ENCODE assay signal across 12 cellular contexts in the genomic region with DNA sequence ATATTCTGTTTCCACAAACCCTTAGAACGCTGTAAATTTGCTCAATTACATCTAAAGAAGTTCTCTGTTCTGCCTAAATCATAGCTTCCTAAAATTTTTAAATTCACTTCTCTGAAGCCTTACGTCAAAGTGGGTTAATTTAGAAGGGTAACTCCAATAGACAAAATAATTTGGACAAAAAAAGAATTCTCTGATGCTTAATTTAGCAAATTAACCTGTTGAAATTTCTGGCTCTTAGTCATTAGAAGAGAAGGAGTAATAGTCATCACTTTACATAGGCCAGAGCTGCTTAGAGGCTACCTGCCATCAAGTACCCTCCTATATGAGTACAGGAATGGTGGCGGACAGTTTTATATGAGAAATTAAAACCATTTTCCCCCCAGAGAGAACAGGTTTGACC. TPM values are rescaled to one million over a fixed set of nuclear protein-coding genes. Genes with fewer than 3 reads are reported as not detected.
A peak's percentile ranks its signal among the peaks of the same experiment; 100 is the strongest.
DNase-seq lines count a peak whose midpoint lies in the region; ATAC-seq and TF ChIP-seq lines count a peak whose summit lies in the region.
"Had no signal": no experiment of that assay in that cellular context is flagged by ENCODE, and none has a peak within 500 bp of the region (broad histone marks: within the 10 kb centered on the region; RNA-seq: fewer than 3 reads in every experiment).

No MANE protein-coding gene starts in this region.

- DNase-seq in right atrium auricular region (ENCODE audit: low spot score) (no peak), heart left ventricle (no peak), adipocyte (ENCODE audit: low read depth) (no peak), right lobe of liver (no peak), type B pancreatic cell (ENCODE audit: extremely low spot score, unreplicated experiment) (no peak), NCI-H128 (lab: John Stamatoyannopoulos, UW; ENCODE audit: unreplicated experiment) (no peak), T1000 (lab: John Stamatoyannopoulos, UW) (no peak), anterior cingulate cortex (lab: John Stamatoyannopoulos, UW) (no peak)
- DNase-seq: NCI-H1694 treated with DMSO at 0.1 percent for 48 hours; stimulated activated CD4-positive, alpha-beta T cell treated with anti-CD3 and anti-CD28 coated beads, Interleukin-4, amount 100 ng/mL, for 24 hours; uterus had no signal

- intact Hi-C loops in heart left ventricle (cut with DNase I) = loop anchor here in 4 of 10 donors (2.0 to 10.0 kb wide), 4 partner anchors 93 to 377 kb away; no protein-coding TSS in a partner anchor
- intact Hi-C loops in right lobe of liver (cut with DNase I) = no loop called here

- H3K4me1 ChIP-seq in right atrium auricular region = peaks cover 0 to 58% of the 10 kb centered on the region in 2 donors
- peaks cover 7 to 73% (median 46%) of the 10 kb centered on the region in 12 donors for H3K4me1 ChIP-seq in heart left ventricle
- peaks cover 44% of the 10 kb centered on the region for H3K4me1 ChIP-seq in adipocyte (ENCODE audit: control insufficient read depth, insufficient read depth, low read length)
- H3K4me1 ChIP-seq in right lobe of liver = peaks cover 0 to 61% (median 11%) of the 10 kb centered on the region in 4 donors
- H3K4me1 ChIP-seq: uterus had no signal

- peaks cover 26% of the 10 kb centered on the region for H3K4me1 Mint-ChIP-seq in type B pancreatic cell (ENCODE audit: unreplicated experiment)

- no peaks in the 10 kb centered on the region for H3K9me3 Mint-ChIP-seq in type B pancreatic cell
- H3K9me3 Mint-ChIP-seq: activated naive CD4-positive, alpha-beta T cell treated with anti-CD3 and anti-CD28 coated beads, Interleukin-2, amount 50 U/mL, for 72 hours had no signal

- TF ChIP-seq POLR2A in heart left ventricle (IDR thresholded peaks at IDR 0.05) (no peak), right lobe of liver (IDR thresholded peaks at IDR 0.05) (no peak)

- H3K27me3 Mint-ChIP-seq in type B pancreatic cell = peaks cover 23% of the 10 kb centered on the region

- H3K9me3 ChIP-seq in right atrium auricular region (no peaks in the 10 kb centered on the region), heart left ventricle (no peaks in the 10 kb centered on the region), adipocyte (ENCODE audit: control insufficient read depth, low read length) (no peaks in the 10 kb centered on the region), right lobe of liver (no peaks in the 10 kb centered on the region)
- H3K9me3 ChIP-seq: uterus had no signal

- ATAC-seq in heart left ventricle (no peak), right lobe of liver (no peak)
- ATAC-seq: activated naive CD4-positive, alpha-beta T cell treated with anti-CD3 and anti-CD28 coated beads, Interleukin-2, amount 50 U/mL, for 72 hours had no signal

- peak overlapping the region; percentile 100 for H3K9ac ChIP-seq in adipocyte (ENCODE audit: low read length)

- H3K27me3 ChIP-seq in right atrium auricular region (no peaks in the 10 kb centered on the region), heart left ventricle (no peaks in the 10 kb centered on the region), adipocyte (replicated peaks; ENCODE audit: control insufficient read depth, insufficient read depth, low read length) (no peaks in the 10 kb centered on the region), right lobe of liver (no peaks in the 10 kb centered on the region)
- H3K27me3 ChIP-seq: uterus had no signal

- H3K4me3 ChIP-seq in right atrium auricular region (peak overlapping the region in 1 of 2 donors; percentile 94), heart left ventricle (peak overlapping the region in 3 of 12 donors; percentile 89 to 97 (median 92)), adipocyte (ENCODE audit: low read length) (peak overlapping the region; percentile 99), right lobe of liver (peak overlapping the region in 2 of 3 donors; percentile 71 to 78)
- H3K4me3 ChIP-seq: uterus had no signal

- H3K36me3 ChIP-seq in right atrium auricular region = no peaks in the 10 kb centered on the region
- H3K36me3 ChIP-seq in heart left ventricle = no peaks in the 10 kb centered on the region
- H3K36me3 ChIP-seq in adipocyte (ENCODE audit: control insufficient read depth, insufficient read depth, low read length, severe bottlenecking) = peaks cover 42% of the 10 kb centered on the region
- no peaks in the 10 kb centered on the region for H3K36me3 ChIP-seq in right lobe of liver
- H3K36me3 ChIP-seq: uterus had no signal

- H3K36me3 Mint-ChIP-seq in type B pancreatic cell = peaks cover 5% of the 10 kb centered on the region

- H3K27ac Mint-ChIP-seq in type B pancreatic cell = no peak overlapping the region
- H3K27ac Mint-ChIP-seq: activated naive CD4-positive, alpha-beta T cell treated with anti-CD3 and anti-CD28 coated beads, Interleukin-2, amount 50 U/mL, for 72 hours had no signal

- peak overlapping the region; percentile 100 for H3K27ac ChIP-seq in right atrium auricular region
- peak overlapping the region in 2 of 12 donors; percentile 4 to 100 for H3K27ac ChIP-seq in heart left ventricle
- H3K27ac ChIP-seq in right lobe of liver = peak overlapping the region; percentile 100
- H3K27ac ChIP-seq: uterus had no signal

- H3K4me3 Mint-ChIP-seq in type B pancreatic cell = peak overlapping the region; percentile 78

- WGBS in heart left ventricle, 4 donors = 94% methylated on average over 3 of the region's 3 CpGs
- WGBS in right lobe of liver (ENCODE audit: insufficient coverage, low coverage, low lambda C conversion rate, missing lambda C conversion rate) = 44% methylated on average over 3 of the region's 3 CpGs

- TF ChIP-seq CTCF in right atrium auricular region (IDR thresholded peaks at IDR 0.05) = no peak
- no peak for TF ChIP-seq CTCF in heart left ventricle (IDR thresholded peaks at IDR 0.05)
- TF ChIP-seq CTCF in right lobe of liver (IDR thresholded peaks at IDR 0.05) = no peak
- TF ChIP-seq CTCF in type B pancreatic cell (conservative IDR thresholded peaks at IDR 0.05) = no peak

RNA-seq across cellular contexts. Expression of a gene that starts 3.8 kb away (rescaled TPM):
- 10 to 100 TPM; 28.8 to 29.1 TPM for total RNA-seq in right atrium auricular region
- 10 to 100 TPM; 15.4 to 74.5 (median 31.1) TPM for total RNA-seq in heart left ventricle
- polyA plus RNA-seq in heart left ventricle = 10 to 100 TPM in 1 of 2 donors, 1 to 10 TPM in 1; 6.7 to 68.2 TPM
- 10 to 100 TPM; 74.3 to 96.4 (median 84.5) TPM for total RNA-seq in right lobe of liver
- 33.9 and 55.3 TPM in 2 replicates for total RNA-seq in type B pancreatic cell (ENCODE audit: low replicate concordance)
